In the genomic region with DNA sequence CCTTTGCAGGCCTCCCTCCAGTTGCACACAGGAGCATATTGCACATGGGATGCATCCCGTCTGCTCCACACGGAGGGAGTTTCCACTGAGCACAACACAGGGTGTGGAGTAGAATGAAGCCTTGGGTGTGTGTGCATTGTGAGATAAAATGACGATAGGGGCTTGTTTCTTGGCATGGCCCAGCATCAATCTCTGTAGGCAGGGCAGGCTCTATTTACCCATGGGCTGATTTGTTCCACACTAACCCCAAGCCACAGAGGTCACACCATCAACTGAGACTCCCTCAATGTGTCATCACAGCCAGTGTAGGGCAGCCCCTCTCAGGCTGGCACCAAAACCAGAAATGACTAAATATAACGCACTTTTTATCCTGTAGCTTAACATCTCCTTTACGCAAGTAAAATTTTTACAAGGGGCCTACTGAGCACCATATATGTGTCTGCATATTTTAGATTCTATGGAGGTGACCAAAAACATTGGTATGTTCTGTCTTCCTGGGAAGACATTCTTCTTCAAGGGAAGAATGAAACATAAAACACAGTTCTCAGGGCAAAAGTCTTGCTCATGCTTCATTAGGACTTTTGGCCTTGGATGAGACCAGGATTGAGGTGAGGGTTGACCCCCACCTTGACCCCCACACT, we compare ENCODE assay signal across 13 cellular contexts. TPM values are rescaled to one million over a fixed set of nuclear protein-coding genes. Genes with fewer than 3 reads are reported as not detected.
DNase-seq lines count a peak whose midpoint lies in the region; ATAC-seq lines count a peak whose summit lies in the region.
"Had no signal": no experiment of that assay in that cellular context is flagged by ENCODE, and none has a peak within 500 bp of the region (broad histone marks: within the 10 kb centered on the region; RNA-seq: fewer than 3 reads in every experiment).

No MANE protein-coding gene starts in this region.

- peak; percentile 87 for DNase-seq in AG08395 (ENCODE audit: low spot score)
- peak; percentile 83 for DNase-seq in HK-2 (ENCODE audit: unreplicated experiment)
- peak; percentile 84 for DNase-seq in amniotic stem cell (lab: John Stamatoyannopoulos, UW)
- no peak for DNase-seq in left colon
- no peak for DNase-seq in NCI-H1436 treated with DMSO at 0.1 percent for 48 hours (lab: John Stamatoyannopoulos, UW)
- DNase-seq in NOMO-1 (lab: John Stamatoyannopoulos, UW; ENCODE audit: unreplicated experiment in 2 of 2), result no peak
- DNase-seq: DMS153, transverse colon had no signal

- ATAC-seq in left colon (peak; percentile 68), HG02973 (IDR thresholded peaks at IDR 0.05; ENCODE audit: unreplicated experiment) (no peak), HG03442 (IDR thresholded peaks at IDR 0.05; ENCODE audit: unreplicated experiment) (no peak)

- intact Hi-C loops in left colon (cut with DNase I, micrococcal nuclease), result no loop called here

RNA-seq across cellular contexts. Expression of a gene that starts 2.7 kb away (rescaled TPM):
- not detected for total RNA-seq in left colon
- total RNA-seq: activated CD8-positive, alpha-beta memory T cell treated with anti-CD3 and anti-CD28 coated beads for 36 hours; cerebellum; SK-MEL-5; transverse colon had no signal

RNA-seq across cellular contexts. Expression of a gene that starts 19.0 kb away (rescaled TPM):
- under 1 TPM in 1 of 2 donors, not detected in 1; 0.43 TPM for total RNA-seq in left colon
- total RNA-seq: activated CD8-positive, alpha-beta memory T cell treated with anti-CD3 and anti-CD28 coated beads for 36 hours; cerebellum; SK-MEL-5; transverse colon had no signal

RNA-seq across cellular contexts. Expression of a gene that starts 41.3 kb away (rescaled TPM):
- total RNA-seq in left colon, result 10 to 100 TPM; 13.8 to 17.3 TPM

Comparison
In these comparisons a context has a peak if more than half of its experiments do, and no peak if none do; other contexts are left out.
1. DNase-seq: peak in AG08395 (single experiment), HK-2 (single experiment) and amniotic stem cell (single experiment); none in left colon (0 of 2), NCI-H1436 treated with DMSO at 0.1 percent for 48 hours (single experiment) and NOMO-1 (0 of 2).